ENCODE assay signal across 14 cellular contexts in genomic region chr3:111260878-111261277, GRCh38.
A peak's percentile ranks its signal among the peaks of the same experiment; 100 is the strongest.
DNase-seq lines count a peak whose midpoint lies in the region; ATAC-seq and TF ChIP-seq lines count a peak whose summit lies in the region.
"Had no signal": no experiment of that assay in that cellular context is flagged by ENCODE, and none has a peak within 500 bp of the region (broad histone marks: within the 10 kb centered on the region; RNA-seq: fewer than 3 reads in every experiment).

No MANE protein-coding gene starts in this region.

- H3K27ac Mint-ChIP-seq in activated CD8-positive, alpha-beta T cell treated with anti-CD3 and anti-CD28 coated beads for 36 hours = no peak overlapping the region
- H3K27ac Mint-ChIP-seq in activated CD8-positive, alpha-beta T cell treated with anti-CD3 and anti-CD28 coated beads, Interleukin-2, amount 10 ng/mL, durations not matched to agents 7 days and 5 days = no peak overlapping the region
- H3K27ac Mint-ChIP-seq: dendritic cell treated with granulocyte-macrophage colony-stimulating factor and Interleukin-4, amounts not matched to agents 40 ng/mL and 50 ng/mL, for 4 days had no signal

- TF ChIP-seq CTCF in activated CD8-positive, alpha-beta T cell treated with anti-CD3 and anti-CD28 coated beads for 36 hours (IDR thresholded peaks at IDR 0.05) = no peak

- peaks cover 2% of the 10 kb centered on the region for H3K36me3 Mint-ChIP-seq in activated CD8-positive, alpha-beta T cell treated with anti-CD3 and anti-CD28 coated beads for 36 hours (ENCODE audit: low read depth)
- H3K36me3 Mint-ChIP-seq in activated CD8-positive, alpha-beta T cell treated with anti-CD3 and anti-CD28 coated beads, Interleukin-2, amount 10 ng/mL, durations not matched to agents 7 days and 5 days (ENCODE audit: low read depth) = peaks cover 17% of the 10 kb centered on the region

- peaks cover 2% of the 10 kb centered on the region for H3K27me3 Mint-ChIP-seq in activated CD8-positive, alpha-beta T cell treated with anti-CD3 and anti-CD28 coated beads for 36 hours
- H3K27me3 Mint-ChIP-seq in activated CD8-positive, alpha-beta T cell treated with anti-CD3 and anti-CD28 coated beads, Interleukin-2, amount 10 ng/mL, durations not matched to agents 7 days and 5 days (ENCODE audit: low read depth) = no peaks in the 10 kb centered on the region
- H3K27me3 Mint-ChIP-seq: dendritic cell treated with granulocyte-macrophage colony-stimulating factor and Interleukin-4, amounts not matched to agents 40 ng/mL and 50 ng/mL, for 4 days had no signal

- DNase-seq in activated CD8-positive, alpha-beta T cell treated with anti-CD3 and anti-CD28 coated beads for 36 hours = no peak
- no peak for DNase-seq in activated CD8-positive, alpha-beta T cell treated with anti-CD3 and anti-CD28 coated beads, Interleukin-2, amount 10 ng/mL, durations not matched to agents 7 days and 5 days
- peak; percentile 23 for DNase-seq in iris pigment epithelial cell (ENCODE audit: low read depth)
- no peak for DNase-seq in SHP77 (lab: John Stamatoyannopoulos, UW)
- DNase-seq in activated CD8-positive, alpha-beta memory T cell treated with anti-CD3 and anti-CD28 coated beads, Interleukin-2, amount 50 U/mL, for 48 hours = no peak
- no peak for DNase-seq in activated gamma-delta T cell (lab: John Stamatoyannopoulos, UW)
- DNase-seq: adrenal gland, NCI-H1092, NCI-H345, upper lobe of right lung had no signal

- H3K9me3 Mint-ChIP-seq in activated CD8-positive, alpha-beta T cell treated with anti-CD3 and anti-CD28 coated beads for 36 hours = peaks cover 4% of the 10 kb centered on the region
- peaks cover 15% of the 10 kb centered on the region for H3K9me3 Mint-ChIP-seq in activated CD8-positive, alpha-beta T cell treated with anti-CD3 and anti-CD28 coated beads, Interleukin-2, amount 10 ng/mL, durations not matched to agents 7 days and 5 days (ENCODE audit: insufficient read depth)

- CTCF ChIA-PET in activated CD8-positive, alpha-beta T cell treated with anti-CD3 and anti-CD28 coated beads for 36 hours (lab: Charles Lee) = interaction anchor here (0.7 kb wide), 1 partner anchor 21 kb away, joined by 4 read pairs; no protein-coding TSS in a partner anchor
- CTCF ChIA-PET in activated CD8-positive, alpha-beta T cell treated with anti-CD3 and anti-CD28 coated beads, Interleukin-2, amount 10 ng/mL, durations not matched to agents 7 days and 5 days (lab: Charles Lee) = no interaction called here

- intact Hi-C loops in activated CD8-positive, alpha-beta T cell treated with anti-CD3 and anti-CD28 coated beads for 36 hours (cut with micrococcal nuclease) = no loop called here

- ATAC-seq in activated CD8-positive, alpha-beta T cell treated with anti-CD3 and anti-CD28 coated beads for 36 hours = peak; percentile 60
- no peak for ATAC-seq in activated CD8-positive, alpha-beta T cell treated with anti-CD3 and anti-CD28 coated beads, Interleukin-2, amount 10 ng/mL, durations not matched to agents 7 days and 5 days
- ATAC-seq in GM21529 (IDR thresholded peaks at IDR 0.05; ENCODE audit: unreplicated experiment) = peak; percentile 61
- peak; percentile 84 for ATAC-seq in HG03565 (IDR thresholded peaks at IDR 0.05; ENCODE audit: unreplicated experiment)
- ATAC-seq: Panc1, upper lobe of right lung had no signal

- POLR2A ChIA-PET in activated CD8-positive, alpha-beta T cell treated with anti-CD3 and anti-CD28 coated beads for 36 hours (lab: Charles Lee) = no interaction called here
- POLR2A ChIA-PET in activated CD8-positive, alpha-beta T cell treated with anti-CD3 and anti-CD28 coated beads, Interleukin-2, amount 10 ng/mL, durations not matched to agents 7 days and 5 days (lab: Charles Lee) = no interaction called here

- no peak overlapping the region for H3K4me3 Mint-ChIP-seq in activated CD8-positive, alpha-beta T cell treated with anti-CD3 and anti-CD28 coated beads for 36 hours
- H3K4me3 Mint-ChIP-seq in activated CD8-positive, alpha-beta T cell treated with anti-CD3 and anti-CD28 coated beads, Interleukin-2, amount 10 ng/mL, durations not matched to agents 7 days and 5 days = no peak overlapping the region
- H3K4me3 Mint-ChIP-seq: dendritic cell treated with granulocyte-macrophage colony-stimulating factor and Interleukin-4, amounts not matched to agents 40 ng/mL and 50 ng/mL, for 4 days had no signal

- peaks cover 14% of the 10 kb centered on the region for H3K4me1 Mint-ChIP-seq in activated CD8-positive, alpha-beta T cell treated with anti-CD3 and anti-CD28 coated beads for 36 hours (ENCODE audit: low read depth)
- H3K4me1 Mint-ChIP-seq in activated CD8-positive, alpha-beta T cell treated with anti-CD3 and anti-CD28 coated beads, Interleukin-2, amount 10 ng/mL, durations not matched to agents 7 days and 5 days (ENCODE audit: low read depth) = peaks cover 13% of the 10 kb centered on the region
